Comparison of ENCODE assay signal across 20 cellular contexts in the genomic region with DNA sequence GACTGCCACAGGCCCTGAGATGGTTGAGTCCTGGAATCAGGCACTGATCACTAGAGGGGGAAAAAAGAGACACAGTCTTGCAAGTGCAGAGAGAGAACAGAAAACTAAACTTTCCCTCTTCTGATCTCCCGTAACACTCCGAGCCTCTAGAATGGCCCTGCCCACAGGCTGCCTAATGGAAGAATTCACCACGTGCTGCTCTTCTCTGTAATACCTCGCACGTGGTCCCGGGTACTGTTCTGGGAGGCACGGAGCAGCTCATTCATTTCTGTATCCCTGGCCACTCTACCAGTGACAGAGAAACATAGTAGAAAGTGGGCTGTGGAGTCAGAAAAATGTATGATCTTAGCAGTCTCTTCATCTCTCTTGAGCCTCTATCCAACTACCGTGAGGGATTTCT. TPM values are rescaled to one million over a fixed set of nuclear protein-coding genes. Genes with fewer than 3 reads are reported as not detected.
DNase-seq lines count a peak whose midpoint lies in the region; ATAC-seq, FAIRE-seq and TF ChIP-seq lines count a peak whose summit lies in the region.
"Had no signal": no experiment of that assay in that cellular context is flagged by ENCODE, and none has a peak within 500 bp of the region (broad histone marks: within the 10 kb centered on the region; RNA-seq: fewer than 3 reads in every experiment).

No MANE protein-coding gene starts in this region.

- no peak overlapping the region for H3K4me3 Mint-ChIP-seq in natural killer cell
- H3K4me3 Mint-ChIP-seq in natural killer cell treated with Interleukin-12 subunit alpha and Interleukin-12 subunit beta and Interleukin-15 and Interleukin-18, amount 100 ng/mL, for 72 hours: no peak overlapping the region
- peak overlapping the region; percentile 14 for H3K4me3 Mint-ChIP-seq in endothelial cell (ENCODE audit: unreplicated experiment)
- H3K4me3 Mint-ChIP-seq in osteocyte (ENCODE audit: unreplicated experiment): no peak overlapping the region
- H3K4me3 Mint-ChIP-seq: activated CD4-positive, alpha-beta memory T cell treated with anti-CD3 and anti-CD28 coated beads for 36 hours; activated T-cell treated with anti-CD3 and anti-CD28 coated beads, Interleukin-2, amount 50 U/mL, for 24 hours; T-helper 1 cell treated with Interleukin-12 subunit alpha and Interleukin-12 subunit beta and Interleukin-4 antibody, amounts not matched to agents 30 μg/mL and 1 μg/mL, for 36 hours had no signal

- TF ChIP-seq CTCF in natural killer cell (IDR thresholded peaks at IDR 0.05): no peak
- TF ChIP-seq CTCF in endothelial cell (IDR thresholded peaks at IDR 0.05; ENCODE audit: unreplicated experiment): no peak
- no peak for TF ChIP-seq CTCF in osteocyte (IDR thresholded peaks at IDR 0.05)

- H3K4me1 Mint-ChIP-seq in natural killer cell (peaks cover 88 to 91% of the 10 kb centered on the region in 2 donors), endothelial cell (ENCODE audit: unreplicated experiment) (peaks cover 86% of the 10 kb centered on the region), osteocyte (ENCODE audit: unreplicated experiment) (peaks cover 91% of the 10 kb centered on the region)
- peaks cover 61% of the 10 kb centered on the region in 2 donors for H3K4me1 Mint-ChIP-seq in natural killer cell treated with Interleukin-12 subunit alpha and Interleukin-12 subunit beta and Interleukin-15 and Interleukin-18, amount 100 ng/mL, for 72 hours (ENCODE audit: low read depth in 2 of 2)

- H3K9me3 Mint-ChIP-seq in natural killer cell (no peaks in the 10 kb centered on the region), endothelial cell (ENCODE audit: unreplicated experiment) (no peaks in the 10 kb centered on the region), osteocyte (ENCODE audit: unreplicated experiment) (no peaks in the 10 kb centered on the region)
- no peaks in the 10 kb centered on the region for H3K9me3 Mint-ChIP-seq in natural killer cell treated with Interleukin-12 subunit alpha and Interleukin-12 subunit beta and Interleukin-15 and Interleukin-18, amount 100 ng/mL, for 72 hours
- H3K9me3 Mint-ChIP-seq: activated CD4-positive, alpha-beta memory T cell treated with anti-CD3 and anti-CD28 coated beads for 36 hours; activated naive CD4-positive, alpha-beta T cell treated with anti-CD3 and anti-CD28 coated beads, Interleukin-2, amount 50 U/mL, for 72 hours; activated T-cell treated with anti-CD3 and anti-CD28 coated beads, Interleukin-2, amount 50 U/mL, for 24 hours; T-helper 1 cell treated with Interleukin-12 subunit alpha and Interleukin-12 subunit beta and Interleukin-4 antibody, amounts not matched to agents 30 μg/mL and 1 μg/mL, for 36 hours had no signal

- H3K27ac Mint-ChIP-seq in natural killer cell (peak overlapping the region; percentile 51 to 55), endothelial cell (ENCODE audit: unreplicated experiment) (no peak overlapping the region), osteocyte (ENCODE audit: unreplicated experiment) (peak overlapping the region; percentile 99)
- no peak overlapping the region for H3K27ac Mint-ChIP-seq in natural killer cell treated with Interleukin-12 subunit alpha and Interleukin-12 subunit beta and Interleukin-15 and Interleukin-18, amount 100 ng/mL, for 72 hours
- H3K27ac Mint-ChIP-seq: activated CD4-positive, alpha-beta memory T cell treated with anti-CD3 and anti-CD28 coated beads for 36 hours; activated naive CD4-positive, alpha-beta T cell treated with anti-CD3 and anti-CD28 coated beads, Interleukin-2, amount 50 U/mL, for 72 hours; activated T-cell treated with anti-CD3 and anti-CD28 coated beads, Interleukin-2, amount 50 U/mL, for 24 hours; T-helper 1 cell treated with Interleukin-12 subunit alpha and Interleukin-12 subunit beta and Interleukin-4 antibody, amounts not matched to agents 30 μg/mL and 1 μg/mL, for 36 hours had no signal

- TF ChIP-seq POLR2A in GM12892 (IDR thresholded peaks at IDR 0.05; ENCODE audit: low read depth, low read length): no peak

- FAIRE-seq in GM12892 (lab: Jason Lieb, UNC): no peak
- FAIRE-seq: bronchial epithelial cell, K562 had no signal

- intact Hi-C loops in natural killer cell (cut with micrococcal nuclease): no loop called here

- DNase-seq in natural killer cell (no peak), endothelial cell (ENCODE audit: low spot score) (no peak), osteocyte (ENCODE audit: extremely low spot score, unreplicated experiment) (no peak), NCI-H2107 (lab: John Stamatoyannopoulos, UW) (no peak), HuH-7.5 (ENCODE audit: low spot score) (no peak), GM12892 (ENCODE audit: insufficient read length) (no peak)
- no peak for DNase-seq in natural killer cell treated with Interleukin-12 subunit alpha and Interleukin-12 subunit beta and Interleukin-15 and Interleukin-18, amount 100 ng/mL, for 72 hours (ENCODE audit: low spot score)
- DNase-seq in activated T-cell treated with anti-CD3 and anti-CD28 coated beads, Interleukin-2, amount 50 U/mL, for 48 hours: no peak
- DNase-seq: activated CD4-positive, alpha-beta memory T cell treated with anti-CD3 and anti-CD28 coated beads for 36 hours; activated T-cell treated with anti-CD3 and anti-CD28 coated beads, Interleukin-2, amount 50 U/mL, for 24 hours; COR-L47; EL; NCI-H2029; NCI-H446 treated with DMSO at 0.1 percent for 48 hours; stimulated activated naive CD4-positive, alpha-beta T cell; trophoblast cell had no signal

- no peaks in the 10 kb centered on the region for H3K27me3 Mint-ChIP-seq in natural killer cell (ENCODE audit: low read depth in 2 of 2)
- H3K27me3 Mint-ChIP-seq in natural killer cell treated with Interleukin-12 subunit alpha and Interleukin-12 subunit beta and Interleukin-15 and Interleukin-18, amount 100 ng/mL, for 72 hours: no peaks in the 10 kb centered on the region
- H3K27me3 Mint-ChIP-seq in endothelial cell (ENCODE audit: unreplicated experiment): peaks cover 10% of the 10 kb centered on the region
- no peaks in the 10 kb centered on the region for H3K27me3 Mint-ChIP-seq in osteocyte (ENCODE audit: unreplicated experiment)
- H3K27me3 Mint-ChIP-seq: activated CD4-positive, alpha-beta memory T cell treated with anti-CD3 and anti-CD28 coated beads for 36 hours; activated T-cell treated with anti-CD3 and anti-CD28 coated beads, Interleukin-2, amount 50 U/mL, for 24 hours had no signal

- H3K36me3 Mint-ChIP-seq in natural killer cell (no peaks in the 10 kb centered on the region), endothelial cell (ENCODE audit: low read depth, unreplicated experiment) (peaks cover 14% of the 10 kb centered on the region), osteocyte (ENCODE audit: unreplicated experiment) (peaks cover 21% of the 10 kb centered on the region)
- no peaks in the 10 kb centered on the region for H3K36me3 Mint-ChIP-seq in natural killer cell treated with Interleukin-12 subunit alpha and Interleukin-12 subunit beta and Interleukin-15 and Interleukin-18, amount 100 ng/mL, for 72 hours
- H3K36me3 Mint-ChIP-seq: activated CD4-positive, alpha-beta memory T cell treated with anti-CD3 and anti-CD28 coated beads for 36 hours; activated naive CD4-positive, alpha-beta T cell treated with anti-CD3 and anti-CD28 coated beads, Interleukin-2, amount 50 U/mL, for 72 hours had no signal

- ATAC-seq in natural killer cell: no peak
- no peak for ATAC-seq in natural killer cell treated with Interleukin-12 subunit alpha and Interleukin-12 subunit beta and Interleukin-15 and Interleukin-18, amount 100 ng/mL, for 72 hours
- ATAC-seq: activated naive CD4-positive, alpha-beta T cell treated with anti-CD3 and anti-CD28 coated beads, Interleukin-2, amount 50 U/mL, for 72 hours; K562 had no signal

RNA-seq across cellular contexts. Expression of gene VGLL4, which starts 30.4 kb away (rescaled TPM):
- total RNA-seq in natural killer cell: 10 to 100 TPM; 29.5 to 42.8 (median 34.6) TPM
- 10 to 100 TPM; 50.4 to 52.9 TPM for total RNA-seq in natural killer cell treated with Interleukin-12 subunit alpha and Interleukin-12 subunit beta and Interleukin-15 and Interleukin-18, amount 100 ng/mL, for 72 hours
- 120 TPM for total RNA-seq in endothelial cell (ENCODE audit: unreplicated experiment)
- 130 and 139 TPM in 2 replicates for total RNA-seq in osteocyte
- 36.5 TPM for polyA plus RNA-seq in GM12892 (2012; ENCODE audit: missing spikeins)

Comparison
In these comparisons a context has a peak if more than half of its experiments do, and no peak if none do; other contexts are left out.
1. H3K27ac Mint-ChIP-seq: peak in natural killer cell (2 of 2) and osteocyte (single experiment); none in natural killer cell treated with Interleukin-12 subunit alpha and Interleukin-12 subunit beta and Interleukin-15 and Interleukin-18, amount 100 ng/mL, for 72 hours (0 of 2) and endothelial cell (single experiment).